29 cellular contexts compared by ENCODE assay signal in genomic region chr10:11754180-11754579, GRCh38. TPM values are rescaled to one million over a fixed set of nuclear protein-coding genes. Genes with fewer than 3 reads are reported as not detected.
DNase-seq lines count a peak whose midpoint lies in the region; ATAC-seq, FAIRE-seq and TF ChIP-seq lines count a peak whose summit lies in the region.
"Had no signal": no experiment of that assay in that cellular context is flagged by ENCODE, and none has a peak within 500 bp of the region (broad histone marks: within the 10 kb centered on the region; RNA-seq: fewer than 3 reads in every experiment).

No MANE protein-coding gene starts in this region.

- POLR2A ChIA-PET in K562 (lab: Yijun Ruan, JAX): interaction anchor here (1.0 to 1.1 kb wide), 2 partner anchors 239 to 256 kb away, joined by 3 to 6 read pairs; no protein-coding TSS in a partner anchor

- H3K4me2 ChIP-seq in K562 (ENCODE audit: insufficient read depth, low read length): no peak overlapping the region
- H3K4me2 ChIP-seq: BLaER1 had no signal

- TF ChIP-seq RAD21 in K562 (CRISPR knock-in tag; conservative IDR thresholded peaks at IDR 0.05 in 1 of 2, IDR thresholded peaks at IDR 0.05 in 1 of 2) (no peak), liver (IDR thresholded peaks at IDR 0.05) (no peak)

- TF ChIP-seq POLR2A in K562 (conservative IDR thresholded peaks at IDR 0.05) (no peak), gastrocnemius medialis (IDR thresholded peaks at IDR 0.05) (no peak)

- TF ChIP-seq CTCF in K562 (IDR thresholded peaks at IDR 0.05 in 2 of 3, conservative IDR thresholded peaks at IDR 0.05 in 1 of 3; ENCODE audit: insufficient read depth in 2 of 3, low read depth in 1 of 3, low read length in 3 of 3) (no peak), liver (IDR thresholded peaks at IDR 0.05; ENCODE audit: low read depth, low read length, missing input control) (no peak), gastrocnemius medialis (IDR thresholded peaks at IDR 0.05 in 4 of 5, conservative IDR thresholded peaks at IDR 0.05 in 1 of 5) (no peak)

- H3K9me3 ChIP-seq in T-helper 17 cell (ENCODE audit: control insufficient read depth, low read length, poor library complexity, severe bottlenecking) (no peaks in the 10 kb centered on the region), K562 (replicated peaks; ENCODE audit: control insufficient read depth, insufficient read depth, low read depth, low read length) (no peaks in the 10 kb centered on the region), liver (ENCODE audit: control insufficient read depth in 4 of 4, low read length in 3 of 4) (no peaks in the 10 kb centered on the region), gastrocnemius medialis (no peaks in the 10 kb centered on the region)
- H3K9me3 ChIP-seq: BE2C, BLaER1 had no signal

- H3K9ac ChIP-seq in K562 (ENCODE audit: insufficient read depth in 1 of 2, low read depth in 2 of 2, low read length in 2 of 2) (no peak overlapping the region), liver (ENCODE audit: low read depth in 1 of 2, low read length in 2 of 2) (no peak overlapping the region)
- H3K9ac ChIP-seq: BLaER1 had no signal

- no peak overlapping the region for H3K27ac ChIP-seq in K562 (ENCODE audit: extremely low read depth, low read depth, low read length)
- H3K27ac ChIP-seq in liver (ENCODE audit: low read depth in 1 of 2, low read length in 2 of 2): peak overlapping the region; percentile 6 to 65
- H3K27ac ChIP-seq in gastrocnemius medialis: peak overlapping the region; percentile 71 to 92 (median 78)
- H3K27ac ChIP-seq: BLaER1 had no signal

- WGBS in K562 (ENCODE audit: insufficient coverage, low coverage, missing lambda C conversion rate): 0% methylated on average over 1 of the region's 1 CpG
- WGBS in liver: 0% methylated on average over 1 of the region's 1 CpG

- CTCF ChIA-PET in K562 (lab: Yijun Ruan, JAX; ENCODE audit: low intra/inter-chr PET ratio): no interaction called here

- no peaks in the 10 kb centered on the region for H3K9me1 ChIP-seq in K562 (ENCODE audit: control insufficient read depth, insufficient read depth, low read length)

- peaks cover 4% of the 10 kb centered on the region for H3K4me1 Mint-ChIP-seq in T-helper 17 cell
- peaks cover 8% of the 10 kb centered on the region for H3K4me1 Mint-ChIP-seq in stimulated activated naive CD8-positive, alpha-beta T cell treated with anti-CD3 and anti-CD28 coated beads, Interleukin-15, amount 100 ng/mL, for 72 hours

- H3K27me3 ChIP-seq in K562 (ENCODE audit: control insufficient read depth in 2 of 2, insufficient read depth in 2 of 2, low read length in 2 of 2): no peaks in the 10 kb centered on the region
- H3K27me3 ChIP-seq in liver (ENCODE audit: control insufficient read depth in 4 of 4, insufficient read depth in 4 of 4, low read length in 3 of 4): no peaks in the 10 kb centered on the region
- H3K27me3 ChIP-seq in gastrocnemius medialis: no peaks in the 10 kb centered on the region
- H3K27me3 ChIP-seq: BE2C, BLaER1 had no signal

- H3K9me3 Mint-ChIP-seq in stimulated activated naive CD8-positive, alpha-beta T cell treated with anti-CD3 and anti-CD28 coated beads, Interleukin-15, amount 100 ng/mL, for 72 hours: no peaks in the 10 kb centered on the region
- H3K9me3 Mint-ChIP-seq: CD4-positive, alpha-beta memory T cell; CD4-positive, CD25-positive, alpha-beta regulatory T cell; CD8-positive, alpha-beta memory T cell had no signal

- H3K27me3 Mint-ChIP-seq in T-helper 17 cell: no peaks in the 10 kb centered on the region
- no peaks in the 10 kb centered on the region for H3K27me3 Mint-ChIP-seq in stimulated activated naive CD8-positive, alpha-beta T cell treated with anti-CD3 and anti-CD28 coated beads, Interleukin-15, amount 100 ng/mL, for 72 hours
- H3K27me3 Mint-ChIP-seq: CD4-positive, alpha-beta memory T cell had no signal

- H3K4me1 ChIP-seq in K562 (replicated peaks in 1 of 2; ENCODE audit: control insufficient read depth in 2 of 2, insufficient read depth in 2 of 2, low read length in 2 of 2) (peaks cover 3 to 7% of the 10 kb centered on the region in 2 experiments; a peak in 3 of 5 replicates), liver (ENCODE audit: control insufficient read depth in 4 of 4, insufficient read depth in 4 of 4, low read length in 3 of 4) (peaks cover 4 to 33% (median 12%) of the 10 kb centered on the region in 4 donors), gastrocnemius medialis (peaks cover 39 to 44% of the 10 kb centered on the region in 2 donors)
- H3K4me1 ChIP-seq: BLaER1 had no signal

- H3K36me3 Mint-ChIP-seq in T-helper 17 cell (ENCODE audit: low read depth): peaks cover 7% of the 10 kb centered on the region
- H3K36me3 Mint-ChIP-seq: CD4-positive, alpha-beta memory T cell; CD4-positive, CD25-positive, alpha-beta regulatory T cell; CD8-positive, alpha-beta memory T cell had no signal

- H3K79me2 ChIP-seq in K562 (ENCODE audit: control insufficient read depth, insufficient read depth, low read length): no peaks in the 10 kb centered on the region

- no TSS peak for BruUV-seq in K562 (replicated peaks; lab: Mats Ljungman, UMichigan)

- no peak for FAIRE-seq in K562 (lab: Jason Lieb, UNC)
- FAIRE-seq: A204.1, GM12878, GM12892, GM18507 had no signal

- H3K4me3 Mint-ChIP-seq in T-helper 17 cell: no peak overlapping the region
- no peak overlapping the region for H3K4me3 Mint-ChIP-seq in stimulated activated naive CD8-positive, alpha-beta T cell treated with anti-CD3 and anti-CD28 coated beads, Interleukin-15, amount 100 ng/mL, for 72 hours
- H3K4me3 Mint-ChIP-seq: CD14-positive monocyte; CD4-positive, alpha-beta memory T cell; CD4-positive, CD25-positive, alpha-beta regulatory T cell; CD8-positive, alpha-beta memory T cell had no signal

- DNase-seq in T-helper 17 cell: no peak
- DNase-seq in K562 (ENCODE audit: extremely low read depth in 1 of 4, low spot score in 3 of 4): no peak
- DNase-seq in gastrocnemius medialis: no peak
- no peak for DNase-seq in activated T-cell treated with anti-CD3 and anti-CD28 coated beads, Interleukin-2, amount 50 U/mL, for 1 hour
- DNase-seq in NCI-H226: no peak
- DNase-seq in NCI-H526 (lab: John Stamatoyannopoulos, UW): no peak
- no peak for DNase-seq in stimulated activated naive CD8-positive, alpha-beta T cell treated with anti-CD3 and anti-CD28 coated beads, Interleukin-15, amount 100 ng/mL, for 72 hours
- DNase-seq: 8988T; ACHN; BE2C; C1 segment of cervical spinal cord; CD4-positive, alpha-beta memory T cell; CD4-positive, CD25-positive, alpha-beta regulatory T cell; CD8-positive, alpha-beta memory T cell; COR-L47; DMS 273 treated with DMSO at 0.1 percent for 48 hours; DMS153; DMS53; DMS79; DND-41; EL; GDM1 had no signal

- in situ Hi-C loops in K562 (cut with MboI): loop anchor here (10.0 to 25.0 kb wide), 2 partner anchors 329 to 842 kb away; no protein-coding TSS in a partner anchor
- in situ Hi-C loops in gastrocnemius medialis (cut with MboI; ENCODE audit: low sequenced_read_pairs in 4 of 4): loop anchor here in 3 of 4 donors (5.0 to 10.0 kb wide), 2 partner anchors 237 to 239 kb away; no protein-coding TSS in a partner anchor

- ATAC-seq in T-helper 17 cell (no peak), K562 (no peak), gastrocnemius medialis (no peak)
- no peak for ATAC-seq in stimulated activated naive CD8-positive, alpha-beta T cell treated with anti-CD3 and anti-CD28 coated beads, Interleukin-15, amount 100 ng/mL, for 72 hours
- ATAC-seq: GM12878 had no signal

- H4K20me1 ChIP-seq in K562 (replicated peaks; ENCODE audit: control insufficient read depth, insufficient read depth, low read length): peaks cover 12% of the 10 kb centered on the region; the same call in 1 of the 2 replicates
- H4K20me1 ChIP-seq: BLaER1 had no signal

- intact Hi-C loops in K562 (cut with micrococcal nuclease): no loop called here
- intact Hi-C loops in gastrocnemius medialis (cut with DNase I; ENCODE audit: low total_unique reads): loop anchor here (10.0 kb wide), 1 partner anchor 441 kb away; the partner anchor contains the start of genes CDC123 and NUDT5

- peaks cover 8% of the 10 kb centered on the region; the same call in 1 of the 3 replicates for H3K36me3 ChIP-seq in K562 (ENCODE audit: control insufficient read depth, insufficient read depth, low read length)
- peaks cover 0 to 22% (median 14%) of the 10 kb centered on the region in 4 donors for H3K36me3 ChIP-seq in liver (ENCODE audit: control insufficient read depth in 4 of 4, insufficient read depth in 3 of 4, low read depth in 1 of 4, low read length in 3 of 4)
- H3K36me3 ChIP-seq in gastrocnemius medialis: peaks cover 9 to 45% of the 10 kb centered on the region in 2 donors
- H3K36me3 ChIP-seq: BE2C had no signal

- peak overlapping the region; percentile 47 for H3K27ac Mint-ChIP-seq in T-helper 17 cell
- no peak overlapping the region for H3K27ac Mint-ChIP-seq in stimulated activated naive CD8-positive, alpha-beta T cell treated with anti-CD3 and anti-CD28 coated beads, Interleukin-15, amount 100 ng/mL, for 72 hours
- H3K27ac Mint-ChIP-seq: CD14-positive monocyte; CD4-positive, alpha-beta memory T cell; CD4-positive, CD25-positive, alpha-beta regulatory T cell; CD8-positive, alpha-beta memory T cell had no signal

- H3K4me3 ChIP-seq in K562: no peak overlapping the region
- H3K4me3 ChIP-seq in liver (ENCODE audit: low read depth in 1 of 3, low read length in 3 of 3): no peak overlapping the region
- no peak overlapping the region for H3K4me3 ChIP-seq in gastrocnemius medialis
- H3K4me3 ChIP-seq: BLaER1, GM12878 had no signal

- H2AFZ ChIP-seq in K562 (ENCODE audit: low read depth, low read length): no peak overlapping the region

- no peak for TF ChIP-seq EP300 in K562 (IDR thresholded peaks at IDR 0.05; ENCODE audit: low read length)

RNA-seq across cellular contexts. Expression of gene ECHDC3, which starts 12.0 kb away (rescaled TPM):
- under 1 TPM in 1 of 2 donors, not detected in 1; 0.72 TPM for total RNA-seq in T-helper 17 cell
- 4.0 and 10.2 TPM in 2 replicates for total RNA-seq in K562 (2011; cell fraction: chromatin; rRNA removed; ENCODE audit: low replicate concordance)
- total RNA-seq in K562 (2011; cell fraction: nucleolus; rRNA removed): 9.7 and 10.3 TPM in 2 replicates
- 5.5 and 5.7 TPM in 2 replicates for total RNA-seq in K562 (2011; cell fraction: nucleoplasm; rRNA removed)
- total RNA-seq in K562 (2014; rRNA removed): 19.4 and 25.7 TPM in 2 replicates
- total RNA-seq in K562 (2014; rRNA removed; fragmentation: Illumina TruSeq; extraction: Trizol): 8.9 and 9.0 TPM in 2 replicates
- 12.6 and 14.0 TPM in 2 replicates for total RNA-seq in K562 (2015; rRNA removed; fragmentation: Illumina TruSeq; extraction: Trizol)
- total RNA-seq in K562 (2021): 17.3 and 17.9 TPM in 2 replicates
- polyA plus RNA-seq in K562 (2011; rRNA removed): 16.1 and 21.9 TPM in 2 replicates
- 17.5 and 35.2 TPM in 2 replicates for polyA plus RNA-seq in K562 (2011; cell fraction: cytosol; rRNA removed)
- 14.3 and 27.7 TPM in 2 replicates for polyA plus RNA-seq in K562 (2011; cell fraction: nucleus; rRNA removed)
- 8.6 and 12.1 TPM in 2 replicates for polyA plus RNA-seq in K562 (2012)
- 15.7 and 17.1 TPM in 2 replicates for polyA plus RNA-seq in K562 (2014; fragmentation: Illumina TruSeq; extraction: Trizol)
- polyA plus RNA-seq in K562 (2014; fragmentation: Nextera tagmentation; extraction: Ambion mirVana): under 1 TPM; 0.53 to 0.67 TPM
- 10.0 and 17.7 TPM in 2 replicates for polyA plus RNA-seq in K562 (2014; rRNA removed)
- polyA minus RNA-seq in K562 (2011; rRNA and poly(A)+ RNA removed): 8.7 and 16.4 TPM in 2 replicates
- 7.0 and 9.4 TPM in 2 replicates for polyA minus RNA-seq in K562 (2011; cell fraction: cytosol; rRNA and poly(A)+ RNA removed)
- polyA minus RNA-seq in K562 (2011; cell fraction: nucleus; rRNA and poly(A)+ RNA removed): 7.4 and 10.4 TPM in 2 replicates
- 10 to 100 TPM in 1 of 2 donors, 1 to 10 TPM in 1; 6.1 to 98.3 TPM for total RNA-seq in liver
- 100 to 1,000 TPM in 1 of 2 donors, 10 to 100 TPM in 1; 96.3 to 144 TPM for polyA plus RNA-seq in liver
- total RNA-seq in gastrocnemius medialis: 100 to 1,000 TPM; 465 to 605 (median 490) TPM

Comparison
In these comparisons a context has a peak if more than half of its experiments do, and no peak if none do; other contexts are left out.
1. RNA of gene ECHDC3, which starts 12.0 kb away (total RNA-seq): 465 to 605 TPM in gastrocnemius medialis; 6.1 to 98.3 TPM in liver, 4.0 to 25.7 TPM in K562 and 0.72 TPM in T-helper 17 cell; every median in the first group is over 4 times any median in the second.